7 cellular contexts compared by ENCODE assay signal in genomic region chrX:123320622-123321021, GRCh38.
"Had no signal": no experiment of that assay in that cellular context is flagged by ENCODE, and none has a peak within 500 bp of the region (broad histone marks: within the 10 kb centered on the region; RNA-seq: fewer than 3 reads in every experiment).

No MANE protein-coding gene starts in this region.

- H3K27ac Mint-ChIP-seq: IgD-negative memory B cell had no signal

- DNase-seq: IMR-90, KBM-7 had no signal

- ATAC-seq: HepG2, K562 had no signal

- FAIRE-seq: HepG2, HTR-8/SVneo, K562 had no signal

- H3K27me3 Mint-ChIP-seq: IgD-negative memory B cell had no signal

- H3K4me3 ChIP-seq: K562 had no signal

- H3K27ac ChIP-seq: HL-60 had no signal

- H3K4me3 Mint-ChIP-seq: IgD-negative memory B cell had no signal

- H3K36me3 Mint-ChIP-seq: IgD-negative memory B cell had no signal

- H3K4me1 Mint-ChIP-seq: IgD-negative memory B cell had no signal
